In genomic region chr5:69451941-69452652, GRCh38 we compare ENCODE assay signal across 1 cellular context.
TF ChIP-seq lines count a peak whose summit lies in the region.

No MANE protein-coding gene starts in this region.

TF ChIP-seq in HepG2, 621 proteins besides CTCF, POLR2A, EP300 and RAD21 (continued from another document and continues in another):
- TF ChIP-seq PRDM10 (CRISPR knock-in tag; IDR thresholded peaks at IDR 0.05; ENCODE audit: low read depth) (0 out of 2 replicates have a peak, but pooled peaks have one; percentile 27), TCF7 (IDR thresholded peaks at IDR 0.05; ENCODE audit: low read depth) (peak; percentile 54; the same call in 1 of the 2 replicates), SIX1 (CRISPR knock-in tag; IDR thresholded peaks at IDR 0.05; ENCODE audit: borderline replicate concordance) (0 out of 2 replicates have a peak, but pooled peaks have one; percentile 44), SPEN (CRISPR knock-in tag; IDR thresholded peaks at IDR 0.05; ENCODE audit: low read depth) (no peak), FOXA3 (CRISPR knock-in tag; IDR thresholded peaks at IDR 0.05) (peak; percentile 87), FOXM1 (CRISPR knock-in tag; IDR thresholded peaks at IDR 0.05) (no peak), HNF1A (IDR thresholded peaks at IDR 0.05; ENCODE audit: low read depth) (no peak), HNF1A (CRISPR knock-in tag; IDR thresholded peaks at IDR 0.05; ENCODE audit: borderline replicate concordance) (peak; percentile 42; the same call in 1 of the 2 replicates), GATA4 (IDR thresholded peaks at IDR 0.05; ENCODE audit: borderline replicate concordance, low read depth) (peak; percentile 75; the same call in 1 of the 2 replicates), PAXIP1 (CRISPR knock-in tag; conservative IDR thresholded peaks at IDR 0.05) (peak; percentile 96), NCOA2 (CRISPR knock-in tag; IDR thresholded peaks at IDR 0.05) (peak; percentile 87), THRA (CRISPR knock-in tag; IDR thresholded peaks at IDR 0.05; ENCODE audit: borderline replicate concordance) (peak; percentile 56; the same call in 1 of the 2 replicates), FOXK2 (IDR thresholded peaks at IDR 0.05) (no peak), ZNF737 (CRISPR knock-in tag; IDR thresholded peaks at IDR 0.05; ENCODE audit: borderline replicate concordance) (no peak), HOMEZ (CRISPR knock-in tag; IDR thresholded peaks at IDR 0.05; ENCODE audit: low read depth) (peak; percentile 48; the same call in 1 of the 2 replicates), CREM (IDR thresholded peaks at IDR 0.05) (peak; percentile 58; the same call in 1 of the 2 replicates), CREM (CRISPR knock-in tag; IDR thresholded peaks at IDR 0.05) (no peak), ISL2 (CRISPR knock-in tag; IDR thresholded peaks at IDR 0.05) (peak; percentile 72), ATF4 (CRISPR knock-in tag; IDR thresholded peaks at IDR 0.05) (peak in 1 of 2 experiments; percentile 82; a peak in 2 of 4 replicates), STAG1 (CRISPR knock-in tag; IDR thresholded peaks at IDR 0.05) (no peak), SAP130 (CRISPR knock-in tag; IDR thresholded peaks at IDR 0.05; ENCODE audit: low read depth) (peak; percentile 65), PPARG (CRISPR knock-in tag; conservative IDR thresholded peaks at IDR 0.05) (peak; percentile 91), ZBED4 (CRISPR knock-in tag; IDR thresholded peaks at IDR 0.05; ENCODE audit: borderline replicate concordance) (no peak), RARA (CRISPR knock-in tag; IDR thresholded peaks at IDR 0.05) (peak; percentile 70), MXI1 (IDR thresholded peaks at IDR 0.05; ENCODE audit: borderline replicate concordance, low read depth, low read length) (no peak), ZNF124 (CRISPR knock-in tag; IDR thresholded peaks at IDR 0.05) (peak; percentile 32; the same call in 1 of the 2 replicates), NR2F6 (IDR thresholded peaks at IDR 0.05) (peak; percentile 60; the same call in 1 of the 2 replicates), NR2F6 (CRISPR knock-in tag; IDR thresholded peaks at IDR 0.05) (peak; percentile 76), FOXJ3 (CRISPR knock-in tag; IDR thresholded peaks at IDR 0.05; ENCODE audit: borderline replicate concordance) (peak; percentile 32; the same call in 1 of the 2 replicates), FOXP1 (IDR thresholded peaks at IDR 0.05) (no peak), FOXP1 (CRISPR knock-in tag; IDR thresholded peaks at IDR 0.05) (peak; percentile 74), FOSL2 (CRISPR knock-in tag; IDR thresholded peaks at IDR 0.05) (no peak), BCL6 (CRISPR knock-in tag; IDR thresholded peaks at IDR 0.05) (peak; percentile 77), NFIC (IDR thresholded peaks at IDR 0.05; ENCODE audit: low read length) (peak; percentile 76; the same call in 1 of the 2 replicates), SIN3B (IDR thresholded peaks at IDR 0.05; ENCODE audit: low read length) (no peak), ZBTB25 (CRISPR knock-in tag; IDR thresholded peaks at IDR 0.05) (0 out of 2 replicates have a peak, but pooled peaks have one; percentile 40)
